19 cellular contexts compared by ENCODE assay signal in the genomic region with DNA sequence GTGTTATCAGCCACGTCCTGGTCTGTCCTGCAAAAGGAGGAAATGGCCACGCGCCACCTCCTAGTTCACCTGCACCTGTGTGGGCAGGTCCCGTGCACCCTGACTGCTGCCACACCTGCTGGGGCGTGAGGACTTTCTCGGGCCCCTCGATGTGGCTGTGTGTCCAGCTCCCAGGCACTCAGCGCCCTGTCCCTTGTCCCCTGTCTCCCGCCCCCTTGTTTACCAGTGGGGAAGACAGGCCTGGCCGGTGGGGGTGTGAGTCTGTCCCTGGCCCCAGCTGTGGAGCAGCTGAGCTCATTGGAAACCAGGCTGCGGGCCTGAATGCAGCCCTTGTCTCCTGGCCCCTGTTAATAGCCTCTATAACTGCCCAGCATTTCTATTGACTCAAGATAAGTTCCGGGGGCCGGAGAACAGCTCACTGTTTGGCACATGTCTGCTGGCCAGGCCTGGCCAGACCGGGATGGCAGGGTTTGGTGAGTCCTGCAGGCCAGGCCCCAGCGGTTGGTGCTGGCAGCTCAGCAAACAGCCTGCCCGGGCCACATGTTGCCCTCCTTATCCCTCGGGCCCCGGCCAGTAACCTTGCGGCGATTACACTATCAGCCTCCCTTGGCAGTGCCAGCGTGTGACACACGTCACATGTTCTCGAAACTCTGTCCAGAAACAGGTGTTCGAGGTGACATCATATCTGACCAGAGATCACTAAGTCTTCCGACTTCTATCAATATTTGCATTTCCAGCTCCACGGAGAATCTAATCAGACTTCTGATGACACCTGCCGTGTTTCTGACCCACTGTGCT. TPM values are rescaled to one million over a fixed set of nuclear protein-coding genes. Genes with fewer than 3 reads are reported as not detected.
A peak's percentile ranks its signal among the peaks of the same experiment; 100 is the strongest.
DNase-seq lines count a peak whose midpoint lies in the region; ATAC-seq and TF ChIP-seq lines count a peak whose summit lies in the region.
"Had no signal": no experiment of that assay in that cellular context is flagged by ENCODE, and none has a peak within 500 bp of the region (broad histone marks: within the 10 kb centered on the region; RNA-seq: fewer than 3 reads in every experiment).

No MANE protein-coding gene starts in this region.

- peaks cover 0 to 5% of the 10 kb centered on the region in 2 donors for H3K4me1 ChIP-seq in breast epithelium
- H3K4me1 ChIP-seq in right atrium auricular region = peaks cover 0 to 25% of the 10 kb centered on the region in 2 donors
- H3K4me1 ChIP-seq in aorta (ENCODE audit: control insufficient read depth in 1 of 2, insufficient read depth in 2 of 2, low read length in 2 of 2) = no peaks in the 10 kb centered on the region

- no peak overlapping the region for H3K4me3 ChIP-seq in breast epithelium
- no peak overlapping the region for H3K4me3 ChIP-seq in right atrium auricular region
- no peak overlapping the region for H3K4me3 ChIP-seq in aorta (ENCODE audit: low read length in 2 of 2)
- H3K4me3 ChIP-seq: GM12878, K562, tibial artery had no signal

- CTCF ChIA-PET in MCF 10A (lab: Yijun Ruan, JAX) = interaction anchor here (1.0 to 1.6 kb wide), 2 partner anchors 9 to 22 kb away, joined by 4 to 7 read pairs; no protein-coding TSS in a partner anchor

- no TSS peak for BruUV-seq in MCF 10A (replicated peaks; lab: Mats Ljungman, UMichigan)

- TF ChIP-seq CTCF in breast epithelium (IDR thresholded peaks at IDR 0.05) (no peak), MCF 10A (IDR thresholded peaks at IDR 0.05; ENCODE audit: unreplicated experiment) (no peak), right atrium auricular region (IDR thresholded peaks at IDR 0.05) (no peak)

- no peaks in the 10 kb centered on the region for H3K9me3 ChIP-seq in breast epithelium
- H3K9me3 ChIP-seq in right atrium auricular region = no peaks in the 10 kb centered on the region
- H3K9me3 ChIP-seq in aorta (ENCODE audit: control insufficient read depth, low read length) = no peaks in the 10 kb centered on the region
- H3K9me3 ChIP-seq: tibial artery had no signal

- H3K27me3 ChIP-seq in breast epithelium = no peaks in the 10 kb centered on the region
- no peaks in the 10 kb centered on the region for H3K27me3 ChIP-seq in right atrium auricular region
- H3K27me3 ChIP-seq in aorta (ENCODE audit: control insufficient read depth in 1 of 2, insufficient read depth in 2 of 2, low read length in 1 of 2) = no peaks in the 10 kb centered on the region
- H3K27me3 ChIP-seq: tibial artery had no signal

- H3K36me3 ChIP-seq in breast epithelium (no peaks in the 10 kb centered on the region), right atrium auricular region (no peaks in the 10 kb centered on the region), aorta (ENCODE audit: control insufficient read depth in 1 of 2, insufficient read depth in 2 of 2, low read length in 1 of 2) (no peaks in the 10 kb centered on the region)
- H3K36me3 ChIP-seq: tibial artery had no signal

- H3K4me3 Mint-ChIP-seq in MCF 10A (ENCODE audit: unreplicated experiment) = no peak overlapping the region

- peaks cover 24% of the 10 kb centered on the region for H3K27me3 Mint-ChIP-seq in MCF 10A (ENCODE audit: insufficient read depth, unreplicated experiment)

- H3K27ac Mint-ChIP-seq in MCF 10A (ENCODE audit: low read depth, unreplicated experiment) = no peak overlapping the region

- no peaks in the 10 kb centered on the region for H3K9me3 Mint-ChIP-seq in MCF 10A (ENCODE audit: unreplicated experiment)

- intact Hi-C loops in breast epithelium (cut with DNase I; ENCODE audit: low total_unique reads) = no loop called here
- intact Hi-C loops in MCF 10A (cut with micrococcal nuclease) = no loop called here
- intact Hi-C loops in aorta (cut with DNase I) = no loop called here

- H3K27ac ChIP-seq in breast epithelium (peak overlapping the region; percentile 11 to 12), right atrium auricular region (peak overlapping the region; percentile 73 to 78), aorta (ENCODE audit: low read depth in 1 of 2, low read length in 2 of 2) (no peak overlapping the region)
- H3K27ac ChIP-seq: tibial artery had no signal

- WGBS in aorta, 2 donors = 27 to 28% methylated on average over 27 of the region's 27 CpGs

- DNase-seq in breast epithelium (ENCODE audit: low spot score in 2 of 2) (no peak), MCF 10A (ENCODE audit: unreplicated experiment) (no peak), right atrium auricular region (ENCODE audit: low spot score) (no peak), occipital lobe (lab: John Stamatoyannopoulos, UW) (peak; percentile 88), aorta (peak in 1 of 2 donors; percentile 71)
- no peak for DNase-seq in stimulated activated CD4-positive, alpha-beta T cell treated with anti-CD3 and anti-CD28 coated beads, Interleukin-15, amount 100 ng/mL, for 24 hours
- DNase-seq: activated CD4-positive, alpha-beta T cell treated with anti-CD3 and anti-CD28 coated beads, Interleukin-2, amount 50 U/mL, for 48 hours; activated gamma-delta T cell treated with Interleukin-2 at 50 U/mL for 16 hours; DMS79; H7; NCI-H2107; tibial artery had no signal

- ATAC-seq in aorta (ENCODE audit: low FRiP score) = peak; percentile 20
- ATAC-seq in HG02642 (IDR thresholded peaks at IDR 0.05; ENCODE audit: poor library complexity, unreplicated experiment) = no peak
- no peak for ATAC-seq in HG03039 (IDR thresholded peaks at IDR 0.05; ENCODE audit: unreplicated experiment)
- ATAC-seq: GM12878 had no signal

- no peak for TF ChIP-seq POLR2A in breast epithelium (IDR thresholded peaks at IDR 0.05)

- no peaks in the 10 kb centered on the region for H3K4me1 Mint-ChIP-seq in MCF 10A (ENCODE audit: insufficient read depth, unreplicated experiment)

- H3K36me3 Mint-ChIP-seq in MCF 10A (ENCODE audit: insufficient read depth, unreplicated experiment) = no peaks in the 10 kb centered on the region

- POLR2A ChIA-PET in MCF 10A (lab: Yijun Ruan, JAX) = no interaction called here

RNA-seq across cellular contexts. Expression of gene FOXL3, which starts 52.1 kb away (rescaled TPM):
- total RNA-seq in breast epithelium (not detected), MCF 10A (2022) (not detected in 2 replicates), right atrium auricular region (not detected), occipital lobe (not detected), aorta (not detected)
- not detected for polyA plus RNA-seq in aorta
- total RNA-seq: cerebellum; GM12878; H7; K562; renal cortical epithelial cell; T-helper 2 cell treated with Interferon-gamma antibody and Interleukin-4, amounts not matched to agents 100 ng/mL and 5 ng/mL, for 36 hours had no signal
- polyA plus RNA-seq: GM12878, K562 had no signal

Comparison
In these comparisons a context has a peak if more than half of its experiments do, and no peak if none do; other contexts are left out.
1. H3K27ac ChIP-seq: peak in breast epithelium (2 of 2) and right atrium auricular region (2 of 2); none in aorta (0 of 2).